In genomic region chr17:81371910-81372760, GRCh38 we compare ENCODE assay signal across 9 cellular contexts. TPM values are rescaled to one million over a fixed set of nuclear protein-coding genes. Genes with fewer than 3 reads are reported as not detected.
DNase-seq lines count a peak whose midpoint lies in the region; ATAC-seq lines count a peak whose summit lies in the region.
"Had no signal": no experiment of that assay in that cellular context is flagged by ENCODE, and none has a peak within 500 bp of the region (broad histone marks: within the 10 kb centered on the region; RNA-seq: fewer than 3 reads in every experiment).

No MANE protein-coding gene starts in this region.

- no peaks in the 10 kb centered on the region for H3K9me3 ChIP-seq in aorta (ENCODE audit: control insufficient read depth, low read length)

- H3K27ac Mint-ChIP-seq in activated T-helper 1 cell treated with anti-CD3 and anti-CD28 coated beads, Interleukin-12 subunit alpha, Interleukin-12 subunit beta, Interleukin-2, Interleukin-4 antibody, amounts not matched to agents 30 ng/mL and 10 ng/mL and 1 ng/mL, durations not matched to agents 14 hours and 24 hours and 36 hours = no peak overlapping the region
- H3K27ac Mint-ChIP-seq: activated CD8-positive, alpha-beta memory T cell treated with anti-CD3 and anti-CD28 coated beads, Interleukin-2, amount 10 ng/mL, durations not matched to agents 7 days and 5 days had no signal

- no peaks in the 10 kb centered on the region for H3K4me1 ChIP-seq in aorta (ENCODE audit: control insufficient read depth in 1 of 2, insufficient read depth in 2 of 2, low read length in 2 of 2)

- H3K4me3 Mint-ChIP-seq in activated T-helper 1 cell treated with anti-CD3 and anti-CD28 coated beads, Interleukin-12 subunit alpha, Interleukin-12 subunit beta, Interleukin-2, Interleukin-4 antibody, amounts not matched to agents 30 ng/mL and 10 ng/mL and 1 ng/mL, durations not matched to agents 14 hours and 24 hours and 36 hours = no peak overlapping the region
- H3K4me3 Mint-ChIP-seq: activated CD8-positive, alpha-beta memory T cell treated with anti-CD3 and anti-CD28 coated beads, Interleukin-2, amount 10 ng/mL, durations not matched to agents 7 days and 5 days had no signal

- H3K36me3 Mint-ChIP-seq in activated T-helper 1 cell treated with anti-CD3 and anti-CD28 coated beads, Interleukin-12 subunit alpha, Interleukin-12 subunit beta, Interleukin-2, Interleukin-4 antibody, amounts not matched to agents 30 ng/mL and 10 ng/mL and 1 ng/mL, durations not matched to agents 14 hours and 24 hours and 36 hours (ENCODE audit: low read depth) = no peaks in the 10 kb centered on the region
- H3K36me3 Mint-ChIP-seq: activated CD8-positive, alpha-beta memory T cell treated with anti-CD3 and anti-CD28 coated beads, Interleukin-2, amount 10 ng/mL, durations not matched to agents 7 days and 5 days had no signal

- H3K4me1 Mint-ChIP-seq in activated T-helper 1 cell treated with anti-CD3 and anti-CD28 coated beads, Interleukin-12 subunit alpha, Interleukin-12 subunit beta, Interleukin-2, Interleukin-4 antibody, amounts not matched to agents 30 ng/mL and 10 ng/mL and 1 ng/mL, durations not matched to agents 14 hours and 24 hours and 36 hours (ENCODE audit: low read depth) = no peaks in the 10 kb centered on the region
- H3K4me1 Mint-ChIP-seq: activated CD8-positive, alpha-beta memory T cell treated with anti-CD3 and anti-CD28 coated beads, Interleukin-2, amount 10 ng/mL, durations not matched to agents 7 days and 5 days had no signal

- H3K4me3 ChIP-seq in aorta (ENCODE audit: low read length in 2 of 2) = no peak overlapping the region

- intact Hi-C loops in Right ventricle myocardium inferior (cut with DNase I) (no loop called here), cardiac septum (cut with DNase I) (loop anchor here (5.0 kb wide), 1 partner anchor 60 kb away; no protein-coding TSS in a partner anchor), aorta (cut with DNase I) (no loop called here)
- intact Hi-C loops in activated T-helper 1 cell treated with anti-CD3 and anti-CD28 coated beads, Interleukin-12 subunit alpha, Interleukin-12 subunit beta, Interleukin-2, Interleukin-4 antibody, amounts not matched to agents 30 ng/mL and 10 ng/mL and 1 ng/mL, durations not matched to agents 14 hours and 24 hours and 36 hours (cut with micrococcal nuclease) = no loop called here

- H3K36me3 ChIP-seq in aorta (ENCODE audit: control insufficient read depth in 1 of 2, insufficient read depth in 2 of 2, low read length in 1 of 2) = no peaks in the 10 kb centered on the region

- peak; percentile 71 for DNase-seq in Right ventricle myocardium inferior (ENCODE audit: missing footprints)
- no peak for DNase-seq in cardiac septum (ENCODE audit: low spot score)
- DNase-seq in T47D (ENCODE audit: low read depth in 1 of 2, low spot score in 1 of 2) = peak; percentile 64 to 75
- peak; percentile 0 for DNase-seq in kidney glomerular epithelial cell (lab: John Stamatoyannopoulos, UW)
- peak in 1 of 2 donors; percentile 86 for DNase-seq in aorta
- no peak for DNase-seq in activated T-helper 1 cell treated with anti-CD3 and anti-CD28 coated beads, Interleukin-12 subunit alpha, Interleukin-12 subunit beta, Interleukin-2, Interleukin-4 antibody, amounts not matched to agents 30 ng/mL and 10 ng/mL and 1 ng/mL, durations not matched to agents 14 hours and 24 hours and 36 hours (ENCODE audit: low spot score)
- DNase-seq in stimulated activated CD4-positive, alpha-beta T cell treated with anti-CD3 and anti-CD28 coated beads, Interleukin-2, amount 100 ng/mL, for 24 hours = no peak
- DNase-seq in SIG-M5 treated with dmso at 0.1 percent for 504 hours (lab: John Stamatoyannopoulos, UW; ENCODE audit: unreplicated experiment) = no peak
- DNase-seq: activated CD8-positive, alpha-beta memory T cell treated with anti-CD3 and anti-CD28 coated beads, Interleukin-2, amount 10 ng/mL, durations not matched to agents 7 days and 5 days had no signal

- no peak overlapping the region for H3K27ac ChIP-seq in aorta (ENCODE audit: low read depth in 1 of 2, low read length in 2 of 2)

- ATAC-seq in Right ventricle myocardium inferior = peak; percentile 91
- ATAC-seq in aorta (ENCODE audit: low FRiP score) = peak; percentile 73
- ATAC-seq: activated CD8-positive, alpha-beta memory T cell treated with anti-CD3 and anti-CD28 coated beads, Interleukin-2, amount 10 ng/mL, durations not matched to agents 7 days and 5 days had no signal

- in situ Hi-C loops in T47D (cut with HindIII; ENCODE audit: low pct_unique_long_range_greater_than_20kb, low sequenced_read_pairs) = no loop called here

- H3K9me3 Mint-ChIP-seq in activated T-helper 1 cell treated with anti-CD3 and anti-CD28 coated beads, Interleukin-12 subunit alpha, Interleukin-12 subunit beta, Interleukin-2, Interleukin-4 antibody, amounts not matched to agents 30 ng/mL and 10 ng/mL and 1 ng/mL, durations not matched to agents 14 hours and 24 hours and 36 hours = no peaks in the 10 kb centered on the region

- H3K27me3 Mint-ChIP-seq in activated T-helper 1 cell treated with anti-CD3 and anti-CD28 coated beads, Interleukin-12 subunit alpha, Interleukin-12 subunit beta, Interleukin-2, Interleukin-4 antibody, amounts not matched to agents 30 ng/mL and 10 ng/mL and 1 ng/mL, durations not matched to agents 14 hours and 24 hours and 36 hours (ENCODE audit: insufficient read depth) = peaks cover 2% of the 10 kb centered on the region

- 83 to 85% methylated on average over 22 of the region's 22 CpGs for WGBS in aorta, 2 donors

- H3K27me3 ChIP-seq in aorta (ENCODE audit: control insufficient read depth in 1 of 2, insufficient read depth in 2 of 2, low read length in 1 of 2) = no peaks in the 10 kb centered on the region

RNA-seq across cellular contexts. Expression of gene BAHCC1, which starts 23.1 kb away (rescaled TPM):
- total RNA-seq in Right ventricle myocardium inferior (9.9 TPM), cardiac septum (13.5 TPM), aorta (10 to 100 TPM; 22.8 to 49.3 TPM)
- 10 to 100 TPM in 1 of 2 donors, 1 to 10 TPM in 1; 3.9 to 16.8 TPM for polyA plus RNA-seq in aorta
- total RNA-seq in activated T-helper 1 cell treated with anti-CD3 and anti-CD28 coated beads, Interleukin-12 subunit alpha, Interleukin-12 subunit beta, Interleukin-2, Interleukin-4 antibody, amounts not matched to agents 30 ng/mL and 10 ng/mL and 1 ng/mL, durations not matched to agents 14 hours and 24 hours and 36 hours = 0.02 and 0.08 TPM in 2 replicates

Comparison
In these comparisons a context has a peak if more than half of its experiments do, and no peak if none do; other contexts are left out.
1. DNase-seq: peak in Right ventricle myocardium inferior (single experiment), T47D (2 of 2) and kidney glomerular epithelial cell (single experiment); none in cardiac septum (single experiment), activated T-helper 1 cell treated with anti-CD3 and anti-CD28 coated beads, Interleukin-12 subunit alpha, Interleukin-12 subunit beta, Interleukin-2, Interleukin-4 antibody, amounts not matched to agents 30 ng/mL and 10 ng/mL and 1 ng/mL, durations not matched to agents 14 hours and 24 hours and 36 hours (single experiment), stimulated activated CD4-positive, alpha-beta T cell treated with anti-CD3 and anti-CD28 coated beads, Interleukin-2, amount 100 ng/mL, for 24 hours (0 of 2) and SIG-M5 treated with dmso at 0.1 percent for 504 hours (single experiment).
2. RNA of gene BAHCC1, which starts 23.1 kb away (total RNA-seq): 22.8 to 49.3 TPM in aorta, 13.5 TPM in cardiac septum (single experiment) and 9.9 TPM in Right ventricle myocardium inferior (single experiment); 0.02 to 0.08 TPM in activated T-helper 1 cell treated with anti-CD3 and anti-CD28 coated beads, Interleukin-12 subunit alpha, Interleukin-12 subunit beta, Interleukin-2, Interleukin-4 antibody, amounts not matched to agents 30 ng/mL and 10 ng/mL and 1 ng/mL, durations not matched to agents 14 hours and 24 hours and 36 hours; every median in the first group is over 10 times any median in the second.